Comparison of ENCODE assay signal across 8 cellular contexts in genomic region chrX:40871385-40872082, GRCh38.
DNase-seq lines count a peak whose midpoint lies in the region; ATAC-seq and TF ChIP-seq lines count a peak whose summit lies in the region.

No MANE protein-coding gene starts in this region.

- intact Hi-C loops in adrenal gland (cut with DNase I), result no loop called here

- H3K4me3 ChIP-seq in brain microvascular endothelial cell (ENCODE audit: low read depth, low read length) (no peak overlapping the region), adrenal gland (no peak overlapping the region)

- H3K36me3 ChIP-seq in brain microvascular endothelial cell (replicated peaks) (no peaks in the 10 kb centered on the region), adrenal gland (replicated peaks in 1 of 2) (no peaks in the 10 kb centered on the region)

- H3K27me3 ChIP-seq in brain microvascular endothelial cell (replicated peaks) (no peaks in the 10 kb centered on the region), adrenal gland (no peaks in the 10 kb centered on the region)

- H3K27ac ChIP-seq in brain microvascular endothelial cell, result no peak overlapping the region
- H3K27ac ChIP-seq in adrenal gland, result no peak overlapping the region

- DNase-seq in CD1c-positive myeloid dendritic cell (ENCODE audit: extremely low spot score) (peak; percentile 18), GM19240 (ENCODE audit: insufficient read length, low spot score) (peak; percentile 2), brain microvascular endothelial cell (no peak), adrenal gland (no peak), NCI-H82 treated with DMSO at 0.1 percent for 48 hours (lab: John Stamatoyannopoulos, UW; ENCODE audit: unreplicated experiment) (no peak), NCI-H82 (lab: John Stamatoyannopoulos, UW) (no peak)

- no peaks in the 10 kb centered on the region for H3K9me3 ChIP-seq in adrenal gland (replicated peaks in 1 of 3)

- TF ChIP-seq POLR2A in adrenal gland (IDR thresholded peaks at IDR 0.05), result no peak

- peaks cover 0 to 4% of the 10 kb centered on the region in 2 donors for H3K4me1 ChIP-seq in adrenal gland (replicated peaks in 1 of 2)

- ATAC-seq in HG03196 (IDR thresholded peaks at IDR 0.05; ENCODE audit: unreplicated experiment) (peak; percentile 72), GM18519 (IDR thresholded peaks at IDR 0.05; ENCODE audit: low FRiP score, unreplicated experiment) (no peak)

- in situ Hi-C loops in brain microvascular endothelial cell (cut with HindIII; ENCODE audit: low pct_ligation_motif_present, low sequenced_read_pairs), result no loop called here

- 29 to 61% (median 48%) methylated on average over 2 to 3 of the region's 3 CpGs for WGBS in adrenal gland, 4 donors

- TF ChIP-seq CTCF in brain microvascular endothelial cell (IDR thresholded peaks at IDR 0.05; ENCODE audit: low read depth, low read length, missing control alignments) (peak; percentile 25), adrenal gland (IDR thresholded peaks at IDR 0.05) (no peak)

Comparison
In these comparisons a context has a peak if more than half of its experiments do, and no peak if none do; other contexts are left out.
1. DNase-seq: peak in CD1c-positive myeloid dendritic cell (single experiment) and GM19240 (single experiment); none in brain microvascular endothelial cell (single experiment), adrenal gland (0 of 7), NCI-H82 treated with DMSO at 0.1 percent for 48 hours (single experiment) and NCI-H82 (single experiment).